9 cellular contexts compared by ENCODE assay signal in the genomic region with DNA sequence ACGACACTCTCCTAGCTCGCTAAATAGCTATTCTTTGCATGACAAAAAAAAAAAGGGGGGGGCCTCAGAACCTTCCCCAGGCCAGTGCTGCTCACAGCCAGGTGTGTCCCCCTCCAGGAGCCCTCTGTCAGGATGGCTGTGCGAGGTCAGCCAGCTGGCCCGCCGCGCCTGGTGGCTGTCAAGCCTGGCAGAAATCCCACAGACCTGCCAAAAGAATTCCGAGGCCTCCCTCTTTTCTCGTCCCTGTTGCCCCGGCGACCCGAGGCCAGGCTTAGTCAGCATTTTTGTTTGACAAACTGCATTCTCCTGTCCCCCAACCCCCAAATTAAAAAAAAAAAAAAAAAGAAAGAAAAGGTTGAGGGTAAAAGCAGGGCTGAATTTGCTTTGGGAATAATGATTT.
DNase-seq lines count a peak whose midpoint lies in the region; ATAC-seq, FAIRE-seq and TF ChIP-seq lines count a peak whose summit lies in the region.
"Had no signal": no experiment of that assay in that cellular context is flagged by ENCODE, and none has a peak within 500 bp of the region (broad histone marks: within the 10 kb centered on the region; RNA-seq: fewer than 3 reads in every experiment).

No MANE protein-coding gene starts in this region.

- no peak overlapping the region for H2AFZ ChIP-seq in OCI-LY7 (ENCODE audit: low read length)

- no peak for TF ChIP-seq EP300 in stomach (IDR thresholded peaks at IDR 0.05)

- H3K4me2 ChIP-seq in OCI-LY7 (ENCODE audit: low read length): no peak overlapping the region

- no peak for TF ChIP-seq CTCF in stomach (IDR thresholded peaks at IDR 0.05)
- TF ChIP-seq CTCF in OCI-LY7 (conservative IDR thresholded peaks at IDR 0.05; ENCODE audit: low read length): no peak

- ATAC-seq in HG03342 (IDR thresholded peaks at IDR 0.05; ENCODE audit: unreplicated experiment) (no peak), GM19455 (IDR thresholded peaks at IDR 0.05; ENCODE audit: unreplicated experiment) (no peak)

- H3K4me1 ChIP-seq in stomach (peaks cover 4 to 83% (median 53%) of the 10 kb centered on the region in 4 donors), OCI-LY7 (ENCODE audit: insufficient read depth, low read length, poor library complexity, severe bottlenecking) (no peaks in the 10 kb centered on the region)

- H3K27me3 ChIP-seq in stomach: no peaks in the 10 kb centered on the region

- no peaks in the 10 kb centered on the region for H3K9me2 ChIP-seq in OCI-LY7 (ENCODE audit: insufficient read depth, low read length)

- no TSS peak for BruUV-seq in OCI-LY7 (replicated peaks; lab: Mats Ljungman, UMichigan)

- H3K36me3 ChIP-seq in stomach (peaks cover 0 to 5% (median 4%) of the 10 kb centered on the region in 4 donors), OCI-LY7 (ENCODE audit: insufficient read depth, low read length) (no peaks in the 10 kb centered on the region)

- no peaks in the 10 kb centered on the region for H3K79me2 ChIP-seq in OCI-LY7 (ENCODE audit: insufficient read depth, low read depth, low read length)

- POLR2A ChIA-PET in OCI-LY7 (lab: Charles Lee): interaction anchor here (0.5 to 0.7 kb wide), 2 partner anchors 75 to 690 kb away, joined by 3 read pairs; no protein-coding TSS in a partner anchor

- intact Hi-C loops in stomach (cut with DNase I; ENCODE audit: low total_unique reads) (no loop called here), OCI-LY7 (cut with micrococcal nuclease; ENCODE audit: unreplicated experiment) (loop anchor here (10.0 kb wide), 1 partner anchor 178 kb away; no protein-coding TSS in a partner anchor)

- H3K27ac ChIP-seq in stomach: peak overlapping the region in 4 of 5 donors; percentile 48 to 75 (median 63)
- no peak overlapping the region for H3K27ac ChIP-seq in OCI-LY7 (ENCODE audit: low read depth, low read length, poor library complexity, severe bottlenecking)

- TF ChIP-seq POLR2A in stomach (IDR thresholded peaks at IDR 0.05): no peak
- TF ChIP-seq POLR2A in H54 (IDR thresholded peaks at IDR 0.05; ENCODE audit: low read depth, low read length): no peak

- H3K4me3 ChIP-seq in stomach (no peak overlapping the region), OCI-LY7 (ENCODE audit: low read depth, low read length, poor library complexity, severe bottlenecking) (no peak overlapping the region)

- WGBS in stomach, 5 donors: 29 to 75% (median 52%) methylated on average over 11 of the region's 11 CpGs

- no peaks in the 10 kb centered on the region for H3K9me3 ChIP-seq in stomach
- H3K9me3 ChIP-seq in OCI-LY7 (ENCODE audit: low read length): no peaks in the 10 kb centered on the region

- no peaks in the 10 kb centered on the region for H4K20me1 ChIP-seq in OCI-LY7 (ENCODE audit: insufficient read depth, low read length)

- DNase-seq in LHCN-M2 (ENCODE audit: low read depth) (peak; percentile 51), cerebellar cortex (ENCODE audit: low spot score) (peak; percentile 45), left kidney (ENCODE audit: low read depth, low spot score) (peak; percentile 75), stomach (no peak), OCI-LY7 (ENCODE audit: low spot score) (no peak), H54 (ENCODE audit: insufficient read length, low spot score) (no peak)
- DNase-seq: activated T-cell treated with anti-CD3 and anti-CD28 coated beads for 4 hours had no signal

- CTCF ChIA-PET in OCI-LY7 (lab: Charles Lee; ENCODE audit: unreplicated experiment): no interaction called here

- FAIRE-seq in H54 (lab: Jason Lieb, UNC): no peak

Comparison
In these comparisons a context has a peak if more than half of its experiments do, and no peak if none do; other contexts are left out.
1. DNase-seq: peak in LHCN-M2 (single experiment), cerebellar cortex (single experiment) and left kidney (single experiment); none in stomach (single experiment), OCI-LY7 (single experiment) and H54 (single experiment).